Comparison of ENCODE assay signal across 8 cellular contexts in the genomic region with DNA sequence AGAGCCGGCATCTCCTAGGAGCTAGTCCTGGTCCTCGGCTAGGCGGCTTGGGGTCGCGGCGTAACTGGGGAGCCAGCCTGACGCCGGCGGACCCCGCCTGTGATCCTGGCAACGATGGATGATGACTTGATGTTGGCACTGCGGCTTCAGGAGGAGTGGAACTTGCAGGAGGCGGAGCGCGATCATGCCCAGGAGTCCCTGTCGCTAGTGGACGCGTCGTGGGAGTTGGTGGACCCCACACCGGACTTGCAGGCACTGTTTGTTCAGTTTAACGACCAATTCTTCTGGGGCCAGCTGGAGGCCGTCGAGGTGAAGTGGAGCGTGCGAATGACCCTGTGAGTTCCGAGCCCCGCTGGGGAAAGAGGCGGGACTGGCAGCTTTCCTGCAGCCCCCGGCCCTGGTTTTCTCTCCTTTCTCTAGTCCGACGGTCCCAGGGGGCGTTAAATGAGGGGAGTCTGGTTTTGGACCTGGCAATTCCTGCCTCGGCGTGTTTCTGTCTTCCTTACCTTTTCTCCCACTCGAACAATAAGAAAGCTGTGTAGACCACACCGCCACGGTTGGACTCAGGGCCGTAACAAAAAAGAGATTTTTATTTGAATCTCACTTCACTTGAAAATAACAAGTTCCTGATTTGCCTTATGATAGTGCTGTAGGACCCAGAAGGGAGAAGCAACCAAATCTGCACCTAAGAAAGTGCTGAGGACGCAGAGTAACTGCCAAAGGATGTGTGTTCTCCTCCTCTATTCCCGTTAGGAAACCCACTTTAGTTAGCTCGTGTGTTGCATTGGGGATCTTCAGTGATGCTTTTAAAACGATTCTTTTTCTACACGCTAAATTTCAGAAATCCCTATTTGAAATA. TPM values are rescaled to one million over a fixed set of nuclear protein-coding genes. Genes with fewer than 3 reads are reported as not detected.
DNase-seq lines count a peak whose midpoint lies in the region; ATAC-seq and TF ChIP-seq lines count a peak whose summit lies in the region.

A gene with protein sequence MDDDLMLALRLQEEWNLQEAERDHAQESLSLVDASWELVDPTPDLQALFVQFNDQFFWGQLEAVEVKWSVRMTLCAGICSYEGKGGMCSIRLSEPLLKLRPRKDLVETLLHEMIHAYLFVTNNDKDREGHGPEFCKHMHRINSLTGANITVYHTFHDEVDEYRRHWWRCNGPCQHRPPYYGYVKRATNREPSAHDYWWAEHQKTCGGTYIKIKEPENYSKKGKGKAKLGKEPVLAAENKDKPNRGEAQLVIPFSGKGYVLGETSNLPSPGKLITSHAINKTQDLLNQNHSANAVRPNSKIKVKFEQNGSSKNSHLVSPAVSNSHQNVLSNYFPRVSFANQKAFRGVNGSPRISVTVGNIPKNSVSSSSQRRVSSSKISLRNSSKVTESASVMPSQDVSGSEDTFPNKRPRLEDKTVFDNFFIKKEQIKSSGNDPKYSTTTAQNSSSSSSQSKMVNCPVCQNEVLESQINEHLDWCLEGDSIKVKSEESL (plus strand): TSS at position 24 of the 859 bp plus-strand sequence. CDS start 91 bp downstream, at position 115.

- peaks cover 36 to 63% (median 44%) of the 10 kb centered on the region in 11 experiments for H4K20me1 ChIP-seq in BLaER1 treated with 17β-estradiol and CSF1 and Interleukin-3, amounts not matched to agents 10 nM and 100 nM
- H4K20me1 ChIP-seq in osteoblast (ENCODE audit: insufficient read depth, low read length): peaks cover 42% of the 10 kb centered on the region

- peaks cover 82% of the 10 kb centered on the region for H3K79me2 ChIP-seq in osteoblast (ENCODE audit: insufficient read depth, low read length)

- peaks cover 42 to 52% (median 49%) of the 10 kb centered on the region in 10 experiments for H3K4me1 ChIP-seq in BLaER1 treated with 17β-estradiol and CSF1 and Interleukin-3, amounts not matched to agents 10 nM and 100 nM
- H3K4me1 ChIP-seq in foreskin keratinocyte (peaks cover 13% of the 10 kb centered on the region), osteoblast (ENCODE audit: insufficient read depth, low read length) (peaks cover 40% of the 10 kb centered on the region)

- H3K27me3 ChIP-seq in BLaER1 treated with 17β-estradiol and CSF1 and Interleukin-3, amounts not matched to agents 10 nM and 100 nM: no peaks in the 10 kb centered on the region
- no peaks in the 10 kb centered on the region for H3K27me3 ChIP-seq in foreskin keratinocyte
- no peaks in the 10 kb centered on the region for H3K27me3 ChIP-seq in osteoblast (ENCODE audit: insufficient read depth, low read length)

- H3K9ac ChIP-seq in BLaER1 treated with 17β-estradiol and CSF1 and Interleukin-3, amounts not matched to agents 10 nM and 100 nM: peak within 1 kb of the TSS; percentile 85 to 96 (median 92)

- DNase-seq in foreskin keratinocyte (no peak), osteoblast (ENCODE audit: insufficient read length, low spot score, missing footprints) (peak; percentile 96), ecto neural progenitor cell (ENCODE audit: low spot score) (no peak), NCI-H1436 (lab: John Stamatoyannopoulos, UW) (no peak)

- peak within 1 kb of the TSS; percentile 98 for H2AFZ ChIP-seq in osteoblast (ENCODE audit: low read length)

- H3K27ac ChIP-seq in BLaER1 treated with 17β-estradiol and CSF1 and Interleukin-3, amounts not matched to agents 10 nM and 100 nM: peak within 1 kb of the TSS; percentile 79 to 94 (median 87)
- H3K27ac ChIP-seq in foreskin keratinocyte: peak within 1 kb of the TSS; percentile 96
- H3K27ac ChIP-seq in osteoblast (ENCODE audit: low read depth, low read length): peak within 1 kb of the TSS; percentile 97

- TF ChIP-seq POLR2A in GM19193 (IDR thresholded peaks at IDR 0.05; ENCODE audit: extremely low read depth, insufficient read depth, insufficient read length): peak; percentile 57

- ATAC-seq in HG03460 (IDR thresholded peaks at IDR 0.05; ENCODE audit: unreplicated experiment) (peak; percentile 8), foreskin keratinocyte (no peak)

- peak within 1 kb of the TSS; percentile 80 to 99 (median 88) for H3K4me3 ChIP-seq in BLaER1 treated with 17β-estradiol and CSF1 and Interleukin-3, amounts not matched to agents 10 nM and 100 nM
- peak within 1 kb of the TSS; percentile 96 for H3K4me3 ChIP-seq in WI38 (ENCODE audit: low read depth, low read length)
- H3K4me3 ChIP-seq in osteoblast (ENCODE audit: insufficient read depth, low read length): peak within 1 kb of the TSS; percentile 95

- H3K4me2 ChIP-seq in BLaER1 treated with 17β-estradiol and CSF1 and Interleukin-3, amounts not matched to agents 10 nM and 100 nM: peak within 1 kb of the TSS; percentile 93 to 100 (median 99)
- H3K4me2 ChIP-seq in osteoblast (ENCODE audit: insufficient read depth, low read length): peak within 1 kb of the TSS; percentile 98

- TF ChIP-seq CTCF in WI38 (IDR thresholded peaks at IDR 0.05; ENCODE audit: low read depth, low read length) (no peak), foreskin keratinocyte (conservative IDR thresholded peaks at IDR 0.05) (no peak), osteoblast (IDR thresholded peaks at IDR 0.05; ENCODE audit: extremely low read depth, low read depth, low read length) (no peak)

- H3K36me3 ChIP-seq in BLaER1 treated with 17β-estradiol and CSF1 and Interleukin-3, amounts not matched to agents 10 nM and 100 nM: peaks cover 20 to 38% (median 32%) of the 10 kb centered on the region in 11 experiments
- peaks cover 7% of the 10 kb centered on the region for H3K36me3 ChIP-seq in osteoblast (ENCODE audit: insufficient read depth, low read length)

- H3K9me3 ChIP-seq in BLaER1 treated with 17β-estradiol and CSF1 and Interleukin-3, amounts not matched to agents 10 nM and 100 nM (replicated peaks in 1 of 11): no peaks in the 10 kb centered on the region
- H3K9me3 ChIP-seq in osteoblast (ENCODE audit: low read depth, low read length): no peaks in the 10 kb centered on the region

RNA-seq across cellular contexts. Expression of the gene that starts here (rescaled TPM):
- 22.0 and 23.3 TPM in 2 replicates for total RNA-seq in foreskin keratinocyte
- polyA plus RNA-seq in foreskin keratinocyte: 7.3 and 7.6 TPM in 2 replicates
- 15.3 and 17.0 TPM in 2 replicates for total RNA-seq in osteoblast
